ENCODE assay signal across 21 cellular contexts in genomic region chr11:70572974-70573260, GRCh38.
"Had no signal": no experiment of that assay in that cellular context is flagged by ENCODE, and none has a peak within 500 bp of the region (broad histone marks: within the 10 kb centered on the region; RNA-seq: fewer than 3 reads in every experiment).

No MANE protein-coding gene starts in this region.

- H3K4me3 Mint-ChIP-seq: memory B cell, naive B cell, nephron progenitor cell, type B pancreatic cell had no signal

- H3K27me3 ChIP-seq: dorsolateral prefrontal cortex, sigmoid colon, stomach, uterus had no signal

- H3K4me1 Mint-ChIP-seq: memory B cell had no signal

- H3K9me3 Mint-ChIP-seq: memory B cell, naive B cell, nephron progenitor cell, type B pancreatic cell had no signal

- H3K36me3 ChIP-seq: heart right ventricle, neutrophil, sigmoid colon, stomach, thoracic aorta, uterus had no signal

- H3K9me3 ChIP-seq: heart right ventricle, neutrophil, sigmoid colon, stomach, thoracic aorta, uterus had no signal

- ATAC-seq: esophagus mucosa, heart right ventricle, left lobe of liver had no signal

- H3K4me1 ChIP-seq: uterus had no signal

- DNase-seq: cortex of kidney; effector CD8-positive, alpha-beta T cell; heart right ventricle; hypothalamus; midbrain; naive B cell; nephron progenitor cell; sigmoid colon; stimulated activated CD4-positive, alpha-beta T cell treated with anti-CD3 and anti-CD28 coated beads, Interleukin-12 subunit alpha, Interleukin-12 subunit beta, amount 100 ng/mL, for 4 hours; stimulated activated naive CD4-positive, alpha-beta T cell; stomach; substantia nigra; uterus had no signal

- H3K4me3 ChIP-seq: dorsolateral prefrontal cortex, heart right ventricle, sigmoid colon, skin epidermis, stomach, thoracic aorta, uterus had no signal

- H3K36me3 Mint-ChIP-seq: memory B cell, naive B cell, type B pancreatic cell had no signal

- H3K27me3 Mint-ChIP-seq: type B pancreatic cell had no signal

- H3K27ac Mint-ChIP-seq: memory B cell, naive B cell, nephron progenitor cell, type B pancreatic cell had no signal

- H3K27ac ChIP-seq: dorsolateral prefrontal cortex, heart right ventricle, neutrophil, sigmoid colon, skin epidermis, stomach, thoracic aorta, uterus had no signal
